ENCODE assay signal across 11 cellular contexts in genomic region chrY:6964727-6965126, GRCh38. TPM values are rescaled to one million over a fixed set of nuclear protein-coding genes. Genes with fewer than 3 reads are reported as not detected.
A peak's percentile ranks its signal among the peaks of the same experiment; 100 is the strongest.
DNase-seq lines count a peak whose midpoint lies in the region; ATAC-seq, FAIRE-seq and TF ChIP-seq lines count a peak whose summit lies in the region.
"Had no signal": no experiment of that assay in that cellular context is flagged by ENCODE, and none has a peak within 500 bp of the region (broad histone marks: within the 10 kb centered on the region; RNA-seq: fewer than 3 reads in every experiment).

No MANE protein-coding gene starts in this region.

- H3K9me3 ChIP-seq in T-helper 17 cell (ENCODE audit: control insufficient read depth, low read length, poor library complexity, severe bottlenecking) (no peaks in the 10 kb centered on the region), thyroid gland (no peaks in the 10 kb centered on the region)
- H3K9me3 ChIP-seq: colonic mucosa had no signal

- H3K27me3 ChIP-seq in thyroid gland, result no peaks in the 10 kb centered on the region
- H3K27me3 ChIP-seq: colonic mucosa had no signal

- no peak for TF ChIP-seq POLR2A in thyroid gland (IDR thresholded peaks at IDR 0.05)
- TF ChIP-seq POLR2A in GM12892 (IDR thresholded peaks at IDR 0.05; ENCODE audit: low read depth, low read length), result no peak

- no peak overlapping the region for H3K4me3 Mint-ChIP-seq in activated naive CD8-positive, alpha-beta T cell treated with anti-CD3 and anti-CD28 coated beads for 36 hours
- H3K4me3 Mint-ChIP-seq in activated naive CD8-positive, alpha-beta T cell treated with anti-CD3 and anti-CD28 coated beads, Interleukin-2, amount 50 U/mL, for 24 hours, result no peak overlapping the region
- H3K4me3 Mint-ChIP-seq in T-helper 17 cell, result no peak overlapping the region

- no peak overlapping the region for H3K27ac ChIP-seq in thyroid gland
- H3K27ac ChIP-seq: colonic mucosa, SK-N-MC had no signal

- 5 to 8% methylated on average over 6 to 9 of the region's 11 CpGs for WGBS in thyroid gland, 2 donors

- H3K36me3 ChIP-seq in thyroid gland, result no peaks in the 10 kb centered on the region
- H3K36me3 ChIP-seq: colonic mucosa had no signal

- no peaks in the 10 kb centered on the region for H3K4me1 Mint-ChIP-seq in activated naive CD8-positive, alpha-beta T cell treated with anti-CD3 and anti-CD28 coated beads for 36 hours
- H3K4me1 Mint-ChIP-seq in activated naive CD8-positive, alpha-beta T cell treated with anti-CD3 and anti-CD28 coated beads, Interleukin-2, amount 50 U/mL, for 24 hours, result peaks cover 2% of the 10 kb centered on the region
- H3K4me1 Mint-ChIP-seq in T-helper 17 cell, result peaks cover 3% of the 10 kb centered on the region

- H3K4me1 ChIP-seq in thyroid gland, result no peaks in the 10 kb centered on the region
- H3K4me1 ChIP-seq: colonic mucosa had no signal

- no peaks in the 10 kb centered on the region for H3K36me3 Mint-ChIP-seq in activated naive CD8-positive, alpha-beta T cell treated with anti-CD3 and anti-CD28 coated beads for 36 hours
- no peaks in the 10 kb centered on the region for H3K36me3 Mint-ChIP-seq in activated naive CD8-positive, alpha-beta T cell treated with anti-CD3 and anti-CD28 coated beads, Interleukin-2, amount 50 U/mL, for 24 hours (ENCODE audit: low read depth)
- H3K36me3 Mint-ChIP-seq in T-helper 17 cell (ENCODE audit: low read depth), result no peaks in the 10 kb centered on the region

- H3K9me3 Mint-ChIP-seq in activated naive CD8-positive, alpha-beta T cell treated with anti-CD3 and anti-CD28 coated beads for 36 hours, result no peaks in the 10 kb centered on the region
- no peaks in the 10 kb centered on the region for H3K9me3 Mint-ChIP-seq in activated naive CD8-positive, alpha-beta T cell treated with anti-CD3 and anti-CD28 coated beads, Interleukin-2, amount 50 U/mL, for 24 hours

- no peak overlapping the region for H3K4me3 ChIP-seq in thyroid gland (replicated peaks in 1 of 3)
- H3K4me3 ChIP-seq: colonic mucosa, SK-N-MC had no signal

- H3K27ac Mint-ChIP-seq in activated naive CD8-positive, alpha-beta T cell treated with anti-CD3 and anti-CD28 coated beads for 36 hours, result no peak overlapping the region
- H3K27ac Mint-ChIP-seq in activated naive CD8-positive, alpha-beta T cell treated with anti-CD3 and anti-CD28 coated beads, Interleukin-2, amount 50 U/mL, for 24 hours, result no peak overlapping the region
- no peak overlapping the region for H3K27ac Mint-ChIP-seq in T-helper 17 cell

- peak; percentile 13 for DNase-seq in activated naive CD8-positive, alpha-beta T cell treated with anti-CD3 and anti-CD28 coated beads for 36 hours
- DNase-seq in activated naive CD8-positive, alpha-beta T cell treated with anti-CD3 and anti-CD28 coated beads, Interleukin-2, amount 50 U/mL, for 24 hours, result no peak
- peak in 1 of 3 donors; percentile 5 for DNase-seq in T-helper 17 cell
- DNase-seq in foreskin melanocyte, result peak; percentile 38
- peak; percentile 46 to 47 for DNase-seq in thyroid gland
- no peak for DNase-seq in NK-92 (lab: John Stamatoyannopoulos, UW; ENCODE audit: unreplicated experiment)
- no peak for DNase-seq in GM12892 (ENCODE audit: insufficient read length)
- DNase-seq in HTR-8/SVneo (ENCODE audit: insufficient read length, low spot score), result no peak
- DNase-seq: colonic mucosa had no signal

- TF ChIP-seq CTCF in thyroid gland (IDR thresholded peaks at IDR 0.05), result peak in 1 of 6 experiments; percentile 58

- FAIRE-seq in GM12892 (lab: Jason Lieb, UNC), result no peak
- FAIRE-seq in HTR-8/SVneo (lab: Jason Lieb, UNC), result no peak

- H3K27me3 Mint-ChIP-seq in activated naive CD8-positive, alpha-beta T cell treated with anti-CD3 and anti-CD28 coated beads for 36 hours, result no peaks in the 10 kb centered on the region
- H3K27me3 Mint-ChIP-seq in activated naive CD8-positive, alpha-beta T cell treated with anti-CD3 and anti-CD28 coated beads, Interleukin-2, amount 50 U/mL, for 24 hours, result no peaks in the 10 kb centered on the region
- H3K27me3 Mint-ChIP-seq in T-helper 17 cell, result no peaks in the 10 kb centered on the region

- ATAC-seq in activated naive CD8-positive, alpha-beta T cell treated with anti-CD3 and anti-CD28 coated beads, Interleukin-2, amount 50 U/mL, for 24 hours, result no peak
- peak; percentile 74 for ATAC-seq in T-helper 17 cell

- intact Hi-C loops in thyroid gland (cut with DNase I), result no loop called here

RNA-seq across cellular contexts. Expression of gene AMELY, which starts 53.2 kb away (rescaled TPM):
- total RNA-seq in activated naive CD8-positive, alpha-beta T cell treated with anti-CD3 and anti-CD28 coated beads for 36 hours, result not detected
- total RNA-seq in T-helper 17 cell, result not detected
- total RNA-seq in thyroid gland, result not detected
- polyA plus RNA-seq in GM12892 (2012; ENCODE audit: missing spikeins), result not detected
- total RNA-seq: colonic mucosa, subcutaneous adipose tissue had no signal

RNA-seq across cellular contexts. Expression of gene TBL1Y, which starts 54.2 kb away (rescaled TPM):
- total RNA-seq in activated naive CD8-positive, alpha-beta T cell treated with anti-CD3 and anti-CD28 coated beads for 36 hours, result not detected
- total RNA-seq in T-helper 17 cell, result not detected
- total RNA-seq in thyroid gland, result 10 to 100 TPM in 2 of 4 donors, not detected in 2; 15.4 to 15.8 TPM
- not detected for polyA plus RNA-seq in GM12892 (2012; ENCODE audit: missing spikeins)
- total RNA-seq: colonic mucosa had no signal

Comparison
In these comparisons a context has a peak if more than half of its experiments do, and no peak if none do; other contexts are left out.
1. DNase-seq: peak in activated naive CD8-positive, alpha-beta T cell treated with anti-CD3 and anti-CD28 coated beads for 36 hours (single experiment), foreskin melanocyte (single experiment) and thyroid gland (2 of 2); none in activated naive CD8-positive, alpha-beta T cell treated with anti-CD3 and anti-CD28 coated beads, Interleukin-2, amount 50 U/mL, for 24 hours (single experiment), NK-92 (single experiment), GM12892 (single experiment) and HTR-8/SVneo (single experiment).